In genomic region chr16:674968-675883, GRCh38 we compare ENCODE assay signal across 8 cellular contexts. TPM values are rescaled to one million over a fixed set of nuclear protein-coding genes. Genes with fewer than 3 reads are reported as not detected.
DNase-seq lines count a peak whose midpoint lies in the region; ATAC-seq, FAIRE-seq and TF ChIP-seq lines count a peak whose summit lies in the region.

Gene RHBDL1, plus strand, starts transcription at chr16:675671. Its CDS starts 120 bp downstream, at chr16:675791.

- CTCF ChIA-PET in A549 (lab: Yijun Ruan, JAX) (interaction anchor here (1.0 to 2.6 kb wide), 6 partner anchors 9 to 82 kb away, joined by 3 to 21 read pairs (median 6); partner anchors contain the start of gene RHOT2), GM12878 (lab: Yijun Ruan, JAX) (no interaction called here), GM10248 (lab: Yijun Ruan, JAX) (interaction anchor here (1.0 to 1.6 kb wide), 6 partner anchors 8 to 27 kb away, joined by 3 to 5 read pairs (median 4); partner anchors contain the start of gene JMJD8)

- SMC1A ChIA-PET in GM12878 (lab: Charles Lee; ENCODE audit: uncharacterized antibody, unreplicated experiment), result no interaction called here

- H3K9ac ChIP-seq in GM23248, result peak within 1 kb of the TSS; percentile 57; the same call in 1 of the 2 replicates
- H3K9ac ChIP-seq in GM12878 (ENCODE audit: control insufficient read depth, insufficient read depth, low read length), result no peak within 1 kb of the TSS

- H2AFZ ChIP-seq in GM23248 (no peak within 1 kb of the TSS), GM12878 (ENCODE audit: control insufficient read depth, low read depth, low read length) (no peak within 1 kb of the TSS)

- peaks cover 2% of the 10 kb centered on the region for H3K79me2 ChIP-seq in GM23248 (ENCODE audit: insufficient read depth)
- no peaks in the 10 kb centered on the region for H3K79me2 ChIP-seq in GM12878 (ENCODE audit: control insufficient read depth, insufficient read depth, low read length)

- H3K27ac ChIP-seq in A549 (peak within 1 kb of the TSS; percentile 63 to 84), GM23248 (no peak within 1 kb of the TSS), GM12878 (ENCODE audit: control insufficient read depth, insufficient read depth) (no peak within 1 kb of the TSS)

- FAIRE-seq in A549 (lab: Jason Lieb, UNC) (no peak), GM12878 (lab: Jason Lieb, UNC) (no peak)

- in situ Hi-C loops in GM23248 (cut with MboI) (no loop called here), GM12878 (cut with MboI) (no loop called here)

- TF ChIP-seq CTCF in A549 (IDR thresholded peaks at IDR 0.05), result no peak
- no peak for TF ChIP-seq CTCF in GM12878 (IDR thresholded peaks at IDR 0.05 in 2 of 3, conservative IDR thresholded peaks at IDR 0.05 in 1 of 3; ENCODE audit: control insufficient read depth in 2 of 3, extremely low read depth in 1 of 3, insufficient read depth in 1 of 3, low read depth in 3 of 3, low read length in 3 of 3)
- TF ChIP-seq CTCF in GM10248 (IDR thresholded peaks at IDR 0.05; ENCODE audit: control extremely low read depth, extremely low read depth, low read depth, missing control alignments), result no peak

- no peak for TF ChIP-seq RAD21 in A549 (conservative IDR thresholded peaks at IDR 0.05 in 1 of 2, IDR thresholded peaks at IDR 0.05 in 1 of 2)
- no peak for TF ChIP-seq RAD21 in GM12878 (IDR thresholded peaks at IDR 0.05; ENCODE audit: insufficient read depth, low read depth, low read length)

- POLR2A ChIA-PET in A549 (lab: Yijun Ruan, JAX) (interaction anchor here (1.2 to 1.3 kb wide), 2 partner anchors 15 to 26 kb away, joined by 3 to 6 read pairs; partner anchors contain the start of gene WDR90), GM12878 (lab: Charles Lee) (no interaction called here), GM10248 (lab: Yijun Ruan, JAX) (no interaction called here)

- H3K9me2 ChIP-seq in GM23248 (ENCODE audit: insufficient read depth), result no peaks in the 10 kb centered on the region

- H3K27me3 ChIP-seq in GM23248 (replicated peaks; ENCODE audit: insufficient read depth) (no peaks in the 10 kb centered on the region), GM12878 (replicated peaks in 1 of 2; ENCODE audit: control insufficient read depth in 2 of 2, insufficient read depth in 2 of 2, low read length in 1 of 2) (no peaks in the 10 kb centered on the region)

- RAD21 ChIA-PET in GM12878 (lab: Charles Lee; ENCODE audit: unreplicated experiment), result interaction anchor here (0.8 kb wide), 1 partner anchor 39 kb away, joined by 3 read pairs; the partner anchor contains the start of gene METTL26

- no peaks in the 10 kb centered on the region for H3K36me3 ChIP-seq in GM23248 (ENCODE audit: low read depth)
- H3K36me3 ChIP-seq in GM12878 (ENCODE audit: control insufficient read depth in 2 of 2, insufficient read depth in 2 of 2, low read length in 1 of 2), result peaks cover 0 to 15% of the 10 kb centered on the region in 2 experiments; a peak in 3 of 4 replicates

- H3K4me2 ChIP-seq in A549, result peak within 1 kb of the TSS; percentile 98
- H3K4me2 ChIP-seq in GM23248 (ENCODE audit: unreplicated experiment), result peak within 1 kb of the TSS; percentile 79
- H3K4me2 ChIP-seq in GM12878 (ENCODE audit: control insufficient read depth, insufficient read depth), result 0 out of 2 replicates have a peak within 1 kb of the TSS, but pooled peaks have one; percentile 55

- H3K4me1 ChIP-seq in A549 (peaks cover 25% of the 10 kb centered on the region), GM23248 (ENCODE audit: insufficient read depth) (no peaks in the 10 kb centered on the region), GM12878 (ENCODE audit: control insufficient read depth, insufficient read depth, low read length) (no peaks in the 10 kb centered on the region)

- TF ChIP-seq EP300 in A549 (IDR thresholded peaks at IDR 0.05) (no peak), GM12878 (IDR thresholded peaks at IDR 0.05; ENCODE audit: borderline replicate concordance in 1 of 2, control insufficient read depth in 1 of 2, low read depth in 2 of 2, low read length in 2 of 2) (no peak)

- intact Hi-C loops in GM12878 (cut with micrococcal nuclease; ENCODE audit: unreplicated experiment), result no loop called here

- TF ChIP-seq POLR2A in A549 (IDR thresholded peaks at IDR 0.05; ENCODE audit: low read length) (no peak), GM12878 (IDR thresholded peaks at IDR 0.05; ENCODE audit: low read depth, low read length) (peak; percentile 66)

- H3F3A ChIP-seq in GM23248 (ENCODE audit: insufficient read depth), result no peaks in the 10 kb centered on the region

- H3K4me3 ChIP-seq in A549, result peak within 1 kb of the TSS; percentile 50
- peak within 1 kb of the TSS; percentile 68 for H3K4me3 ChIP-seq in GM23248
- no peak within 1 kb of the TSS for H3K4me3 ChIP-seq in GM12878

- ATAC-seq in A549 (peak in 1 of 2 experiments; percentile 15; a peak in 2 of 6 replicates), GM12878 (no peak), GM18519 (IDR thresholded peaks at IDR 0.05; ENCODE audit: low FRiP score, unreplicated experiment) (no peak)

- WGBS in A549 (ENCODE audit: missing lambda C conversion rate), result 7% methylated on average over 39 of the region's 73 CpGs
- WGBS in GM23248 (ENCODE audit: low coverage in 1 of 2, low lambda C conversion rate in 2 of 2, missing lambda C conversion rate in 2 of 2), 2 experiments, result 12 to 15% methylated on average over 39 to 50 of the region's 73 CpGs
- WGBS in GM12878 (ENCODE audit: insufficient coverage, insufficient replicate concordance, low lambda C conversion rate, missing lambda C conversion rate), result 8% methylated on average over 56 of the region's 73 CpGs

- H4K20me1 ChIP-seq in GM23248 (ENCODE audit: insufficient read depth) (no peaks in the 10 kb centered on the region), GM12878 (ENCODE audit: control insufficient read depth, insufficient read depth) (no peaks in the 10 kb centered on the region; the same call in 1 of the 2 replicates)

- H3K9me3 ChIP-seq in A549, result no peaks in the 10 kb centered on the region
- no peaks in the 10 kb centered on the region for H3K9me3 ChIP-seq in GM23248 (ENCODE audit: low read depth)
- no peaks in the 10 kb centered on the region for H3K9me3 ChIP-seq in GM12878 (replicated peaks; ENCODE audit: control insufficient read depth, insufficient read depth, low read length)

- no TSS peak for BruUV-seq in GM12878 (replicated peaks; lab: Mats Ljungman, UMichigan)

- DNase-seq in A549 (ENCODE audit: low read depth in 1 of 2, low spot score in 1 of 2), result peak in 1 of 2 experiments; percentile 66
- peak; percentile 64 for DNase-seq in GM23248
- no peak for DNase-seq in GM12878 (ENCODE audit: low read depth, low spot score)
- peak; percentile 80 for DNase-seq in left kidney (ENCODE audit: low read depth, low spot score)
- no peak for DNase-seq in UCSD-AML1 (lab: John Stamatoyannopoulos, UW; ENCODE audit: unreplicated experiment)
- DNase-seq in Kasumi-1 (lab: John Stamatoyannopoulos, UW), result no peak
- DNase-seq in GM10248 (ENCODE audit: extremely low spot score), result no peak

TF ChIP-seq in A549, 52 proteins besides CTCF, POLR2A, EP300 and RAD21 (continues in another document):
- TF ChIP-seq KDM1A (IDR thresholded peaks at IDR 0.05; ENCODE audit: low read depth), result peak; percentile 41; the same call in 1 of the 2 replicates
- TF ChIP-seq, protein P1, sequence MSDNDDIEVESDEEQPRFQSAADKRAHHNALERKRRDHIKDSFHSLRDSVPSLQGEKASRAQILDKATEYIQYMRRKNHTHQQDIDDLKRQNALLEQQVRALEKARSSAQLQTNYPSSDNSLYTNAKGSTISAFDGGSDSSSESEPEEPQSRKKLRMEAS (IDR thresholded peaks at IDR 0.05), result peak; percentile 1; the same call in 1 of the 2 replicates

TF ChIP-seq in GM12878, 131 proteins besides CTCF, POLR2A, EP300 and RAD21 (continues in another document):
- TF ChIP-seq POLR2AphosphoS5 (IDR thresholded peaks at IDR 0.05; ENCODE audit: low read length), result peak; percentile 17; the same call in 1 of the 2 replicates
- no peak for TF ChIP-seq CBFB (IDR thresholded peaks at IDR 0.05; ENCODE audit: low read depth)
- TF ChIP-seq TAF1 (IDR thresholded peaks at IDR 0.05; ENCODE audit: borderline replicate concordance, low read depth, low read length), result no peak
- TF ChIP-seq IKZF1 (conservative IDR thresholded peaks at IDR 0.05), result no peak
- TF ChIP-seq KLF5 (IDR thresholded peaks at IDR 0.05; ENCODE audit: partially characterized antibody), result no peak
- TF ChIP-seq LARP7 (IDR thresholded peaks at IDR 0.05), result 0 out of 2 replicates have a peak, but pooled peaks have one; percentile 18
- no peak for TF ChIP-seq SREBF2 (IDR thresholded peaks at IDR 0.05; ENCODE audit: low read length)
- 0 out of 3 replicates have a peak, but pooled peaks of 1 of the 2 experiments have one; percentile 7 for TF ChIP-seq EGR1 (IDR thresholded peaks at IDR 0.05; ENCODE audit: borderline replicate concordance in 1 of 2, low read depth in 2 of 2, low read length in 2 of 2)
- peak; percentile 85; the same call in 1 of the 2 replicates for TF ChIP-seq BACH1 (IDR thresholded peaks at IDR 0.05; ENCODE audit: borderline replicate concordance)

RNA-seq across cellular contexts. Expression of gene RHBDL1, which starts in this region (rescaled TPM):
- polyA plus RNA-seq in A549 (2011; rRNA removed) (0.56 and 0.75 TPM in 2 replicates), A549 (2017; fragmentation: RNase III; extraction: RNeasy Plus Mini Kit Qiagen cat#74134 plus additional on column Dnase treatment) (1.2 to 1.6 TPM (median 1.4 TPM) in 3 replicates), GM23248 (2016; fragmentation: Nextera tagmentation; extraction: Ambion mirVana) (0.90 and 1.5 TPM in 2 replicates), GM12878 (2011; rRNA removed) (0.27 and 0.65 TPM in 2 replicates), GM12878 (2014; fragmentation: Illumina TruSeq; extraction: Trizol) (0.04 TPM in 1 of 2 replicates, not detected in the other), GM12878 (2014; fragmentation: Nextera tagmentation; extraction: Ambion mirVana) (not detected), GM12878 (2014; rRNA removed) (0.82 and 0.88 TPM in 2 replicates), GM12878 (2016; fragmentation: Nextera tagmentation; extraction: Ambion mirVana) (not detected)
- polyA plus RNA-seq in A549 (2012; cell fraction: cytosol; rRNA removed), result 1.5 and 1.8 TPM in 2 replicates
- polyA plus RNA-seq in A549 (2012; cell fraction: nucleus; rRNA removed), result 19.1 and 19.7 TPM in 2 replicates
- 0.12 and 0.29 TPM in 2 replicates for polyA minus RNA-seq in A549 (2011; rRNA and poly(A)+ RNA removed)
- 0.89 and 2.1 TPM in 2 replicates for total RNA-seq in GM23248 (2014; rRNA removed; shearing (Covaris generic))
- total RNA-seq in GM12878 (2013; cell fraction: nucleolus; rRNA removed), result 7.5 and 8.6 TPM in 2 replicates
- total RNA-seq in GM12878 (2014; rRNA removed) (0.22 and 0.28 TPM in 2 replicates), GM12878 (2014; rRNA removed; fragmentation: Illumina TruSeq; extraction: Trizol) (0.09 TPM in 1 of 2 replicates, not detected in the other), GM12878 (2021) (1.0 and 1.3 TPM in 2 replicates)
- 0.62 TPM for polyA plus RNA-seq in GM12878 (2011; ENCODE audit: low read depth)
- 0.60 and 1.5 TPM in 2 replicates for polyA plus RNA-seq in GM12878 (2011; cell fraction: cytosol; rRNA removed)
- 39.2 and 45.8 TPM in 2 replicates for polyA plus RNA-seq in GM12878 (2011; cell fraction: nucleus; rRNA removed)
- 1.5 and 2.2 TPM in 2 replicates for polyA plus RNA-seq in GM12878 (2012)
- 0.15 TPM in 1 of 2 replicates, not detected in the other for polyA minus RNA-seq in GM12878 (2011; rRNA and poly(A)+ RNA removed)
- not detected in 2 replicates for polyA minus RNA-seq in GM12878 (2011; cell fraction: cytosol; rRNA and poly(A)+ RNA removed)
- polyA minus RNA-seq in GM12878 (2011; cell fraction: nucleus; rRNA and poly(A)+ RNA removed), result 3.9 and 4.1 TPM in 2 replicates

Comparison
In these comparisons a context has a peak if more than half of its experiments do, and no peak if none do; other contexts are left out.
1. DNase-seq: peak in GM23248 (single experiment) and left kidney (single experiment); none in GM12878 (single experiment), UCSD-AML1 (single experiment), Kasumi-1 (0 of 2) and GM10248 (single experiment).
2. H3K27ac ChIP-seq: peak in A549 (2 of 2); none in GM23248 (single experiment) and GM12878 (single experiment).
3. Peak in every context shown above with its lines, with median percentiles within 50 percentile points of each other: H3K4me2 ChIP-seq.